ENCODE assay signal across 11 cellular contexts in the genomic region with DNA sequence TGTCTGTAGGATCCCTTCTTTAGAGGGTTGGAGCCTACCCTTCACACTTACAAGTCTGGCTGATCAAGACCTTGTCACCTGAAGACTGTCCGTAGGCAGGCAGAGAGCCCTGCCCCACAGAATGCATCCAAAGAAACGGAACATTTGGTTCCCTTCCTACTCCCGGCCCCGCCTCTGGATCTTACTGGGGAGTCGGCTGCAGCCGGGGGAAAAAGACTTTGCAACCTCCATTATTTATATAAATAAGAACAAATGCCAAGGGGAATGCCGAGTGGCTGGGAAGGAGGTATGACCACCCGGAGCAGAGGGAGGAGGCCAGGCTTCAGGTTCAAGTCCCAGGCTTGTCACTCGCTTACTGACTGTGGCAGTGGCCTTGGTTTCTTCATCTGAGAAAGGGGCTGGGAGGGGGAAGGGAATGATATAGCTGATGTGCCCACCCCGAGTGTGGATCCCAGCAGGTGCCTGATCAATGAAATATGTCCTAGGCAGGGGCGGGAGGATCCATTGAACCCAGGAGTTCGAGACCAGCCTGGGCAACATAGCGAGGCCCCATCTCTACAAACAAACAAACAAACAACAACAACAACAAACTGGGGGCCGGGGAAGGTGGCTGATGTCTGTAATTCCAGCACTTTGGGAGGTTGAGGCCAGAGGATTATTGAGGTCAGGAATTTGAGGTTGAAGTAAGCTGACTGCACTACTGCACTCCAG. TPM values are rescaled to one million over a fixed set of nuclear protein-coding genes. Genes with fewer than 3 reads are reported as not detected.
DNase-seq lines count a peak whose midpoint lies in the region; ATAC-seq lines count a peak whose summit lies in the region.
"Had no signal": no experiment of that assay in that cellular context is flagged by ENCODE, and none has a peak within 500 bp of the region (broad histone marks: within the 10 kb centered on the region; RNA-seq: fewer than 3 reads in every experiment).

No MANE protein-coding gene starts in this region.

- H3K36me3 Mint-ChIP-seq in activated T-helper 17 cell treated with anti-CD3 and anti-CD28 coated beads, Interleukin-2, amount 50 U/mL, for 72 hours (ENCODE audit: low read depth), result no peaks in the 10 kb centered on the region

- peak overlapping the region; percentile 96 for H3K27ac Mint-ChIP-seq in activated T-helper 17 cell treated with anti-CD3 and anti-CD28 coated beads, Interleukin-2, amount 50 U/mL, for 72 hours

- H3K27me3 ChIP-seq in H7 (ENCODE audit: control insufficient read depth, insufficient read depth, low read length), result peaks cover 5% of the 10 kb centered on the region; the same call in 1 of the 2 replicates
- H3K27me3 ChIP-seq: hepatocyte had no signal

- H3K4me1 Mint-ChIP-seq in activated T-helper 17 cell treated with anti-CD3 and anti-CD28 coated beads, Interleukin-2, amount 50 U/mL, for 72 hours, result peaks cover 44% of the 10 kb centered on the region

- peak overlapping the region in 20 of 21 experiments; percentile 27 to 97 (median 74) for H3K27ac ChIP-seq in skin epidermis
- H3K27ac ChIP-seq: hepatocyte, KMS-11, VCaP had no signal

- peak; percentile 26 for DNase-seq in H7
- peak; percentile 37 to 64 for DNase-seq in left colon
- DNase-seq in AG08395 (ENCODE audit: low spot score), result no peak
- DNase-seq in NOMO-1 (lab: John Stamatoyannopoulos, UW; ENCODE audit: unreplicated experiment in 2 of 2), result no peak

- H3K4me3 ChIP-seq in H7 (ENCODE audit: insufficient read depth, low read depth, low read length) (no peak overlapping the region), skin epidermis (no peak overlapping the region)
- H3K4me3 ChIP-seq: hepatocyte had no signal

- no peaks in the 10 kb centered on the region for H3K27me3 Mint-ChIP-seq in activated T-helper 17 cell treated with anti-CD3 and anti-CD28 coated beads, Interleukin-2, amount 50 U/mL, for 72 hours

- H3K4me3 Mint-ChIP-seq in activated T-helper 17 cell treated with anti-CD3 and anti-CD28 coated beads, Interleukin-2, amount 50 U/mL, for 72 hours, result peak overlapping the region; percentile 74

- no peak for ATAC-seq in activated T-helper 17 cell treated with anti-CD3 and anti-CD28 coated beads, Interleukin-2, amount 50 U/mL, for 72 hours (replicated peaks)
- no peak for ATAC-seq in left colon
- no peak for ATAC-seq in HG03571 (IDR thresholded peaks at IDR 0.05; ENCODE audit: unreplicated experiment)
- no peak for ATAC-seq in GM19324 (IDR thresholded peaks at IDR 0.05; ENCODE audit: low FRiP score, unreplicated experiment)

- no peaks in the 10 kb centered on the region for H3K9me3 Mint-ChIP-seq in activated T-helper 17 cell treated with anti-CD3 and anti-CD28 coated beads, Interleukin-2, amount 50 U/mL, for 72 hours

- H3K36me3 ChIP-seq in H7 (replicated peaks; ENCODE audit: control insufficient read depth, insufficient read depth, low read length), result no peaks in the 10 kb centered on the region

- intact Hi-C loops in left colon (cut with DNase I, micrococcal nuclease), result loop anchor here in 1 of 2 donors (5.0 kb wide), 1 partner anchor 46 kb away; no protein-coding TSS in a partner anchor

RNA-seq across cellular contexts. Expression of gene RFX2, which starts 48.7 kb away (rescaled TPM):
- 2.9 and 3.8 TPM in 2 replicates for total RNA-seq in H7 (2014; rRNA removed; shearing (Covaris generic))
- total RNA-seq in activated T-helper 17 cell treated with anti-CD3 and anti-CD28 coated beads, Interleukin-2, amount 50 U/mL, for 72 hours, result 10 to 100 TPM in 1 of 2 donors, 1 to 10 TPM in 1; 9.7 to 20.7 TPM
- 1 to 10 TPM; 6.6 to 8.5 TPM for total RNA-seq in left colon

Comparison
In these comparisons a context has a peak if more than half of its experiments do, and no peak if none do; other contexts are left out.
1. DNase-seq: peak in H7 (single experiment) and left colon (2 of 2); none in AG08395 (single experiment) and NOMO-1 (0 of 2).